ENCODE assay signal across 6 cellular contexts in genomic region chr12:42288544-42288943, GRCh38.
"Had no signal": no experiment of that assay in that cellular context is flagged by ENCODE, and none has a peak within 500 bp of the region (broad histone marks: within the 10 kb centered on the region; RNA-seq: fewer than 3 reads in every experiment).

No MANE protein-coding gene starts in this region.

- DNase-seq: H9, HCEC 1CT, IMR-90, KBM-7 had no signal

- ATAC-seq: GM23338 had no signal

- H3K4me3 ChIP-seq: GM23338 had no signal

- H3K27ac ChIP-seq: KMS-11 had no signal
